Comparison of ENCODE assay signal across 1 cellular context in the genomic region with DNA sequence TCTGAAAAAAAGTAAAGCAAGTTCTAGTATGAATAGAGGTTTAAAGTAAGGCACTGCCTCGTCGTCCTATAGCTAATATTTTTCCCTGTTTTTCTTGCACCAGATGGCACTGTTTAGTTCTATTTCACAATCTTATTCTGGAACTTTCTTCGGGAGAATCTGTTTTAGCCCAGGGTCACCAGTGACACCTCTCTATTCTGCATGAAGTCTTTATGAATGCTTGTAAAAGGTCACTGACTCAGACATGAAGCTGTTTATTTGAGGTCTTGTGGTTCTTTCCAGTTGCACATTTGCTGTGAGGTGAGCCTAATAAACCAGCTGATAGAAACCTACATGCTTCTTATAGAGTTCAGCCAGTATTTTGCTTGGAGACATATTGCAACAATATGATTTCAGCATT.
TF ChIP-seq lines count a peak whose summit lies in the region.

No MANE protein-coding gene starts in this region.

TF ChIP-seq in GM23338, 12 proteins besides CTCF, POLR2A, EP300 and RAD21 (continued from another document):
- TF ChIP-seq, protein P1, sequence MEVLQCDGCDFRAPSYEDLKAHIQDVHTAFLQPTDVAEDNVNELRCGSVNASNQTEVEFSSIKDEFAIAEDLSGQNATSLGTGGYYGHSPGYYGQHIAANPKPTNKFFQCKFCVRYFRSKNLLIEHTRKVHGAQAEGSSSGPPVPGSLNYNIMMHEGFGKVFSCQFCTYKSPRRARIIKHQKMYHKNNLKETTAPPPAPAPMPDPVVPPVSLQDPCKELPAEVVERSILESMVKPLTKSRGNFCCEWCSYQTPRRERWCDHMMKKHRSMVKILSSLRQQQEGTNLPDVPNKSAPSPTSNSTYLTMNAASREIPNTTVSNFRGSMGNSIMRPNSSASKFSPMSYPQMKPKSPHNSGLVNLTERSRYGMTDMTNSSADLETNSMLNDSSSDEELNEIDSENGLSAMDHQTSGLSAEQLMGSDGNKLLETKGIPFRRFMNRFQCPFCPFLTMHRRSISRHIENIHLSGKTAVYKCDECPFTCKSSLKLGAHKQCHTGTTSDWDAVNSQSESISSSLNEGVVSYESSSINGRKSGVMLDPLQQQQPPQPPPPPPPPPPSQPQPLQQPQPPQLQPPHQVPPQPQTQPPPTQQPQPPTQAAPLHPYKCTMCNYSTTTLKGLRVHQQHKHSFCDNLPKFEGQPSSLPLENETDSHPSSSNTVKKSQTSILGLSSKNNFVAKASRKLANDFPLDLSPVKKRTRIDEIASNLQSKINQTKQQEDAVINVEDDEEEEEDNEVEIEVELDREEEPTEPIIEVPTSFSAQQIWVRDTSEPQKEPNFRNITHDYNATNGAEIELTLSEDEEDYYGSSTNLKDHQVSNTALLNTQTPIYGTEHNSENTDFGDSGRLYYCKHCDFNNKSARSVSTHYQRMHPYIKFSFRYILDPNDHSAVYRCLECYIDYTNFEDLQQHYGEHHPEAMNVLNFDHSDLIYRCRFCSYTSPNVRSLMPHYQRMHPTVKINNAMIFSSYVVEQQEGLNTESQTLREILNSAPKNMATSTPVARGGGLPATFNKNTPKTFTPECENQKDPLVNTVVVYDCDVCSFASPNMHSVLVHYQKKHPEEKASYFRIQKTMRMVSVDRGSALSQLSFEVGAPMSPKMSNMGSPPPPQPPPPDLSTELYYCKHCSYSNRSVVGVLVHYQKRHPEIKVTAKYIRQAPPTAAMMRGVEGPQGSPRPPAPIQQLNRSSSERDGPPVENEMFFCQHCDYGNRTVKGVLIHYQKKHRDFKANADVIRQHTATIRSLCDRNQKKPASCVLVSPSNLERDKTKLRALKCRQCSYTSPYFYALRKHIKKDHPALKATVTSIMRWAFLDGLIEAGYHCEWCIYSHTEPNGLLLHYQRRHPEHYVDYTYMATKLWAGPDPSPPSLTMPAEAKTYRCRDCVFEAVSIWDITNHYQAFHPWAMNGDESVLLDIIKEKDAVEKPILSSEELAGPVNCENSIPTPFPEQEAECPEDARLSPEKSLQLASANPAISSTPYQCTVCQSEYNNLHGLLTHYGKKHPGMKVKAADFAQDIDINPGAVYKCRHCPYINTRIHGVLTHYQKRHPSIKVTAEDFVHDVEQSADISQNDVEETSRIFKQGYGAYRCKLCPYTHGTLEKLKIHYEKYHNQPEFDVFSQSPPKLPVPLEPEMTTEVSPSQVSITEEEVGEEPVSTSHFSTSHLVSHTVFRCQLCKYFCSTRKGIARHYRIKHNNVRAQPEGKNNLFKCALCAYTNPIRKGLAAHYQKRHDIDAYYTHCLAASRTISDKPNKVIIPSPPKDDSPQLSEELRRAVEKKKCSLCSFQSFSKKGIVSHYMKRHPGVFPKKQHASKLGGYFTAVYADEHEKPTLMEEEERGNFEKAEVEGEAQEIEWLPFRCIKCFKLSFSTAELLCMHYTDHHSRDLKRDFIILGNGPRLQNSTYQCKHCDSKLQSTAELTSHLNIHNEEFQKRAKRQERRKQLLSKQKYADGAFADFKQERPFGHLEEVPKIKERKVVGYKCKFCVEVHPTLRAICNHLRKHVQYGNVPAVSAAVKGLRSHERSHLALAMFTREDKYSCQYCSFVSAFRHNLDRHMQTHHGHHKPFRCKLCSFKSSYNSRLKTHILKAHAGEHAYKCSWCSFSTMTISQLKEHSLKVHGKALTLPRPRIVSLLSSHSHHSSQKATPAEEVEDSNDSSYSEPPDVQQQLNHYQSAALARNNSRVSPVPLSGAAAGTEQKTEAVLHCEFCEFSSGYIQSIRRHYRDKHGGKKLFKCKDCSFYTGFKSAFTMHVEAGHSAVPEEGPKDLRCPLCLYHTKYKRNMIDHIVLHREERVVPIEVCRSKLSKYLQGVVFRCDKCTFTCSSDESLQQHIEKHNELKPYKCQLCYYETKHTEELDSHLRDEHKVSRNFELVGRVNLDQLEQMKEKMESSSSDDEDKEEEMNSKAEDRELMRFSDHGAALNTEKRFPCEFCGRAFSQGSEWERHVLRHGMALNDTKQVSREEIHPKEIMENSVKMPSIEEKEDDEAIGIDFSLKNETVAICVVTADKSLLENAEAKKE (CRISPR knock-in tag; IDR thresholded peaks at IDR 0.05) = no peak
